In genomic region chr10:32033171-32033570, GRCh38 we compare ENCODE assay signal across 1 cellular context.
TF ChIP-seq lines count a peak whose summit lies in the region.

No MANE protein-coding gene starts in this region.

TF ChIP-seq in GM23338, 12 proteins besides CTCF, POLR2A, EP300 and RAD21 (continued from another document):
- no peak for TF ChIP-seq REST (IDR thresholded peaks at IDR 0.05; ENCODE audit: unreplicated experiment)
- TF ChIP-seq CREB1 (CRISPR knock-in tag; IDR thresholded peaks at IDR 0.05; ENCODE audit: low read depth): no peak
- no peak for TF ChIP-seq POLR2AphosphoS5 (IDR thresholded peaks at IDR 0.05; ENCODE audit: low read depth)
